Comparison of ENCODE assay signal across 8 cellular contexts in the genomic region with DNA sequence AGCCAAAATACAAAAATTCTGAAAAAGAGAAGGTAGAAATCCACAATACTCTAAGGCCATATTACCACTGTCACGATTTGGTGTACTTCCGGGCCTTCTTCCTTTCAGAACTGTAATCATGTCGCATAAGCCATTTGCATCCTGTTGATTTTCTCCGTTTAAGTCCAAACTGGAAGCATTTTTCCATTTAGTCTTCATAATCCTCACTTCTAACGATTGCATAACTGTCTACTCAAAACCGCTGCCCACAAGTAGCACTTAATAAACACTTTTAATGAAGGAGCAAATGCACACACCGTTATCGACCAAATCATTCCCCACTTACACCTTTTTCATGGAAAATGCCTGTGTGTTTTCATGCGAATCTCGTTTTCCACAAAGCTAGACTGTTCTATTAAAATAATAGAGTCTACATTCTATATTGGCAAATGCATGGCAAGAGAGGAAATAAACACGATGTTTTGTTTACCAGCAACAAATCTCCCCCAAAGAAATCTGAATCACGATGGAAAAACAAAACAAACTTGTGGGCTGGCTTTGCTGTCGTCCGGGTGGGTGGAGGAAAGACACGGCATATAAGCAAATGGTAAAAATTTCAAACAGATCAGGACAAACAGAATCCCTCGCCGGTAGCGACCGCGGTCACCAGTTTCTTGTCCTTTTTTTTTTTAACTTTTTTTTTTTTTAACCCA. TPM values are rescaled to one million over a fixed set of nuclear protein-coding genes. Genes with fewer than 3 reads are reported as not detected.
DNase-seq lines count a peak whose midpoint lies in the region; ATAC-seq, FAIRE-seq and TF ChIP-seq lines count a peak whose summit lies in the region.

No MANE protein-coding gene starts in this region.

- intact Hi-C loops in CD8-positive, alpha-beta T cell (cut with DNase I, micrococcal nuclease), result loop anchor here (5.0 to 10.0 kb wide), 3 partner anchors 445 to 1228 kb away; partner anchors contain the start of genes BUB3 (in 1 of the 2), C10orf88 (in 1 of the 2) and PLEKHA1 (in 1 of the 2)

- H3K27me3 ChIP-seq in CD8-positive, alpha-beta T cell (ENCODE audit: insufficient read depth, low read length), result no peaks in the 10 kb centered on the region

- H3K9me3 Mint-ChIP-seq in CD8-positive, alpha-beta T cell, result no peaks in the 10 kb centered on the region
- H3K9me3 Mint-ChIP-seq in activated T-cell treated with anti-CD3 and anti-CD28 coated beads, Interleukin-2, amount 50 U/mL, for 4 hours, result no peaks in the 10 kb centered on the region

- H3K27ac Mint-ChIP-seq in CD8-positive, alpha-beta T cell, result peak overlapping the region; percentile 91

- peaks cover 22% of the 10 kb centered on the region for H3K36me3 Mint-ChIP-seq in CD8-positive, alpha-beta T cell
- H3K36me3 Mint-ChIP-seq in activated T-cell treated with anti-CD3 and anti-CD28 coated beads, Interleukin-2, amount 50 U/mL, for 4 hours (ENCODE audit: insufficient read depth), result peaks cover 9% of the 10 kb centered on the region

- H3K4me3 ChIP-seq in CD8-positive, alpha-beta T cell (ENCODE audit: low read depth, low read length), result peak overlapping the region; percentile 87

- FAIRE-seq in HTR-8/SVneo (lab: Jason Lieb, UNC), result no peak

- H3K4me1 ChIP-seq in CD8-positive, alpha-beta T cell (ENCODE audit: insufficient read depth, low read length), result peaks cover 14% of the 10 kb centered on the region

- no peak for TF ChIP-seq CTCF in CD8-positive, alpha-beta T cell (IDR thresholded peaks at IDR 0.05)

- H3K9me3 ChIP-seq in CD8-positive, alpha-beta T cell (ENCODE audit: low read length), result no peaks in the 10 kb centered on the region

- H3K27ac ChIP-seq in CD8-positive, alpha-beta T cell (ENCODE audit: low read depth, low read length), result peak overlapping the region; percentile 91

- POLR2A ChIA-PET in CD8-positive, alpha-beta T cell (lab: Charles Lee), result no interaction called here

- CTCF ChIA-PET in CD8-positive, alpha-beta T cell (lab: Charles Lee), result interaction anchor here (0.6 kb wide), 1 partner anchor 46 kb away, joined by 3 read pairs; no protein-coding TSS in a partner anchor

- H3K4me3 Mint-ChIP-seq in CD8-positive, alpha-beta T cell, result peak overlapping the region; percentile 91
- peak overlapping the region; percentile 93 for H3K4me3 Mint-ChIP-seq in activated T-cell treated with anti-CD3 and anti-CD28 coated beads, Interleukin-2, amount 50 U/mL, for 4 hours

- peaks cover 30% of the 10 kb centered on the region for H3K4me1 Mint-ChIP-seq in CD8-positive, alpha-beta T cell (ENCODE audit: low read depth)
- peaks cover 28% of the 10 kb centered on the region for H3K4me1 Mint-ChIP-seq in activated T-cell treated with anti-CD3 and anti-CD28 coated beads, Interleukin-2, amount 50 U/mL, for 4 hours (ENCODE audit: low read depth)

- H3K27me3 Mint-ChIP-seq in CD8-positive, alpha-beta T cell (ENCODE audit: low read depth), result no peaks in the 10 kb centered on the region
- H3K27me3 Mint-ChIP-seq in activated T-cell treated with anti-CD3 and anti-CD28 coated beads, Interleukin-2, amount 50 U/mL, for 4 hours (ENCODE audit: low read depth), result no peaks in the 10 kb centered on the region

- ATAC-seq in CD8-positive, alpha-beta T cell, result peak; percentile 8
- ATAC-seq in GM19035 (IDR thresholded peaks at IDR 0.05; ENCODE audit: unreplicated experiment) (peak; percentile 11), HG03439 (IDR thresholded peaks at IDR 0.05; ENCODE audit: unreplicated experiment) (no peak)
- no peak for ATAC-seq in activated T-cell treated with anti-CD3 and anti-CD28 coated beads, Interleukin-2, amount 50 U/mL, for 4 hours

- peak in 1 of 7 experiments; percentile 26 for DNase-seq in CD8-positive, alpha-beta T cell
- DNase-seq in HTR-8/SVneo (ENCODE audit: insufficient read length, low spot score), result peak; percentile 11
- no peak for DNase-seq in activated T-cell treated with anti-CD3 and anti-CD28 coated beads, Interleukin-2, amount 50 U/mL, for 4 hours
- DNase-seq in globus pallidus (ENCODE audit: low spot score), result peak; percentile 46
- peak; percentile 20 for DNase-seq in putamen (ENCODE audit: low spot score)
- DNase-seq in GDM1 (lab: John Stamatoyannopoulos, UW), result no peak

- no peaks in the 10 kb centered on the region for H3K36me3 ChIP-seq in CD8-positive, alpha-beta T cell (ENCODE audit: insufficient read depth, low read length)

RNA-seq across cellular contexts. Expression of gene ATE1, which starts 1.0 kb away (rescaled TPM):
- 10 to 100 TPM; 11.6 to 14.6 TPM for total RNA-seq in CD8-positive, alpha-beta T cell
- 10 to 100 TPM; 33.6 to 41.2 (median 38.5) TPM for total RNA-seq in activated T-cell treated with anti-CD3 and anti-CD28 coated beads, Interleukin-2, amount 50 U/mL, for 4 hours

RNA-seq across cellular contexts. Expression of gene NSMCE4A, which starts 48.2 kb away (rescaled TPM):
- total RNA-seq in CD8-positive, alpha-beta T cell, result 10 to 100 TPM; 34.0 to 37.2 TPM
- total RNA-seq in activated T-cell treated with anti-CD3 and anti-CD28 coated beads, Interleukin-2, amount 50 U/mL, for 4 hours, result 10 to 100 TPM; 81.0 to 85.2 (median 82.3) TPM

Comparison
In these comparisons a context has a peak if more than half of its experiments do, and no peak if none do; other contexts are left out.
1. ATAC-seq: peak in CD8-positive, alpha-beta T cell (single experiment) and GM19035 (single experiment); none in activated T-cell treated with anti-CD3 and anti-CD28 coated beads, Interleukin-2, amount 50 U/mL, for 4 hours (0 of 2) and HG03439 (single experiment).
2. DNase-seq: peak in HTR-8/SVneo (single experiment), globus pallidus (single experiment) and putamen (single experiment); none in activated T-cell treated with anti-CD3 and anti-CD28 coated beads, Interleukin-2, amount 50 U/mL, for 4 hours (single experiment) and GDM1 (single experiment).